ENCODE assay signal across 23 cellular contexts in the genomic region with DNA sequence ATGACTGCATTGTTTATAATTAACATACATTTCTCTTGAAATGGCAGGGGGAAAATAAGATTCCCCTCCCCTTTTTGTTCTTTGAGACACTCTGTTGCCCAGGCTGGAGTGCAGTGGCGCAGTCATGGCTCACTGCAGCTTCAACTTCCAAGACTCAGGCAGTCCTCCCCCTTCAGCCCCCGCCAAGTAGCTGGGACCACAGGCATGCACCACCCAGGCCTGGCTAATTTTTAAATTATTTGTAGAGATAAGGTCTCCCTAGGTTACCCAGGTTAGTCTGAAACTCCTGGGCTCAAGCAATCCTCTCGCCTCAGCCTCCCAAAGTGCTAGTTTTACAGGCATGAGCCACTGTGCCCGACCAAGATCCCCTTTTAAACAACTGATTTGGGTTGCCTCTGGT.
"Had no signal": no experiment of that assay in that cellular context is flagged by ENCODE, and none has a peak within 500 bp of the region (broad histone marks: within the 10 kb centered on the region; RNA-seq: fewer than 3 reads in every experiment).

No MANE protein-coding gene starts in this region.

- H3K4me1 ChIP-seq: ascending aorta, gastroesophageal sphincter, lower lobe of right lung, psoas muscle, uterus had no signal

- H3K27me3 ChIP-seq: ascending aorta, gastroesophageal sphincter, heart left ventricle, tibial nerve, uterus had no signal

- ATAC-seq: activated CD8-positive, alpha-beta T cell treated with anti-CD3 and anti-CD28 coated beads for 36 hours; gastroesophageal sphincter; left lobe of liver; lower lobe of right lung; naive thymus-derived CD4-positive, alpha-beta T cell; psoas muscle; right cardiac atrium; stimulated activated naive CD8-positive, alpha-beta T cell treated with anti-CD3 and anti-CD28 coated beads, Interleukin-15, amount 100 ng/mL, for 72 hours had no signal

- H3K4me3 ChIP-seq: ascending aorta, gastroesophageal sphincter, heart left ventricle, lower lobe of right lung, psoas muscle, tibial nerve, uterus had no signal

- H3K36me3 ChIP-seq: uterus had no signal

- DNase-seq: activated CD4-positive, alpha-beta T cell treated with anti-CD3 and anti-CD28 coated beads, Interleukin-2, amount 10 ng/mL, durations not matched to agents 7 days and 5 days; activated CD4-positive, CD25-positive, alpha-beta regulatory T cell treated with anti-CD3 and anti-CD28 coated beads, Interleukin-2, amount 50 U/mL, for 72 hours; activated CD8-positive, alpha-beta T cell treated with anti-CD3 and anti-CD28 coated beads for 36 hours; activated gamma-delta T cell treated with Interleukin-2 at 50 U/mL for 16 hours; cortex of kidney; heart left ventricle; lower lobe of right lung; naive thymus-derived CD4-positive, alpha-beta T cell; psoas muscle; right cardiac atrium; stimulated activated CD4-positive, alpha-beta T cell treated with anti-CD3 and anti-CD28 coated beads, Interleukin-12 subunit alpha, Interleukin-12 subunit beta, amount 100 ng/mL, for 4 hours; stimulated activated CD4-positive, alpha-beta T cell treated with anti-CD3 and anti-CD28 coated beads, Interleukin-4, amount 100 ng/mL, for 4 hours; stimulated activated naive CD8-positive, alpha-beta T cell treated with anti-CD3 and anti-CD28 coated beads, Interleukin-15, amount 100 ng/mL, for 72 hours; uterus; WERI-Rb-1 had no signal

- H3K9me3 ChIP-seq: ascending aorta, gastroesophageal sphincter, heart left ventricle, lower lobe of right lung, psoas muscle, tibial nerve, uterus had no signal

- H3K27ac ChIP-seq: ascending aorta, epithelial cell of prostate, gastroesophageal sphincter, lower lobe of right lung, psoas muscle, tibial nerve, uterus had no signal

- FAIRE-seq: bronchial epithelial cell, islet of Langerhans, TTC549 had no signal
